Comparison of ENCODE assay signal across 16 cellular contexts in genomic region chr6:21886601-21887091, GRCh38.
DNase-seq lines count a peak whose midpoint lies in the region; ATAC-seq, FAIRE-seq and TF ChIP-seq lines count a peak whose summit lies in the region.
"Had no signal": no experiment of that assay in that cellular context is flagged by ENCODE, and none has a peak within 500 bp of the region (broad histone marks: within the 10 kb centered on the region; RNA-seq: fewer than 3 reads in every experiment).

No MANE protein-coding gene starts in this region.

- H3K9me3 ChIP-seq in RWPE2 (ENCODE audit: severe bottlenecking) (no peaks in the 10 kb centered on the region), skeletal muscle satellite cell (replicated peaks; ENCODE audit: low read length) (no peaks in the 10 kb centered on the region), pancreas (no peaks in the 10 kb centered on the region)
- H3K9me3 ChIP-seq: Caco-2 had no signal

- no peaks in the 10 kb centered on the region for H3K36me3 ChIP-seq in RWPE2 (ENCODE audit: low read depth)
- no peaks in the 10 kb centered on the region for H3K36me3 ChIP-seq in skeletal muscle satellite cell (ENCODE audit: insufficient read depth, low read length)
- no peaks in the 10 kb centered on the region for H3K36me3 ChIP-seq in pancreas

- no peak for TF ChIP-seq CTCF in RWPE2 (IDR thresholded peaks at IDR 0.05; ENCODE audit: poor library complexity, severe bottlenecking)
- TF ChIP-seq CTCF in fibroblast of pulmonary artery (IDR thresholded peaks at IDR 0.05; ENCODE audit: low read length, missing control alignments), result no peak
- TF ChIP-seq CTCF in pancreas (IDR thresholded peaks at IDR 0.05), result no peak

- WGBS in pancreas, 2 donors, result 56 to 62% methylated on average over 3 of the region's 3 CpGs

- DNase-seq in EL (peak; percentile 31), RWPE2 (ENCODE audit: low spot score) (no peak), fibroblast of pulmonary artery (ENCODE audit: low read depth) (peak; percentile 28), SIG-M5 (lab: John Stamatoyannopoulos, UW) (no peak), pancreas (no peak), DMS53 treated with DMSO at 0.1 percent for 48 hours (lab: John Stamatoyannopoulos, UW; ENCODE audit: unreplicated experiment) (no peak)
- DNase-seq: activated CD4-positive, alpha-beta T cell treated with anti-CD3 and anti-CD28 coated beads, Interleukin-2, amount 10 ng/mL, durations not matched to agents 7 days and 5 days; activated effector memory CD4-positive, alpha-beta T cell treated with Interleukin-2 at 50 U/mL for 16 hours; cerebellar nuclear complex; NCI-H526 treated with DMSO at 0.1 percent for 48 hours; occipital lobe; stimulated activated naive B cell treated with anti-CD40 and anti-IgM and Interleukin-4, amounts not matched to agents 10 μg/mL and 1 μg/mL and 100 μg/mL, for 72 hours had no signal

- H3K27ac ChIP-seq in RWPE2 (ENCODE audit: poor library complexity, severe bottlenecking), result peak overlapping the region; percentile 93
- no peak overlapping the region for H3K27ac ChIP-seq in pancreas

- peak overlapping the region; percentile 59 for H3K4me2 ChIP-seq in skeletal muscle satellite cell (ENCODE audit: low read length)

- ATAC-seq in RWPE2 (ENCODE audit: low read depth) (no peak), pancreas (no peak), esophagus mucosa (no peak)
- ATAC-seq: stimulated activated naive B cell treated with anti-CD40 and anti-IgM and Interleukin-4, amounts not matched to agents 10 μg/mL and 1 μg/mL and 100 μg/mL, for 72 hours had no signal

- H3K9ac ChIP-seq in skeletal muscle satellite cell (ENCODE audit: low read depth, low read length), result peak overlapping the region; percentile 30

- H3K4me1 ChIP-seq in RWPE2 (ENCODE audit: insufficient read depth, poor library complexity, severe bottlenecking) (peaks cover 20% of the 10 kb centered on the region), skeletal muscle satellite cell (ENCODE audit: control insufficient read depth, insufficient read depth, low read length) (peaks cover 44% of the 10 kb centered on the region), pancreas (peaks cover 0 to 12% (median 0%) of the 10 kb centered on the region in 3 donors)

- H3K4me3 ChIP-seq in RWPE2 (ENCODE audit: severe bottlenecking), result no peak overlapping the region
- H3K4me3 ChIP-seq in fibroblast of pulmonary artery (replicated peaks; ENCODE audit: low read depth, low read length), result no peak overlapping the region
- peak overlapping the region; percentile 3 for H3K4me3 ChIP-seq in skeletal muscle satellite cell (ENCODE audit: low read length)
- no peak overlapping the region for H3K4me3 ChIP-seq in pancreas

- intact Hi-C loops in pancreas (cut with DNase I), result no loop called here

- H3K27me3 ChIP-seq in RWPE2 (ENCODE audit: insufficient read depth, poor library complexity, severe bottlenecking) (no peaks in the 10 kb centered on the region), skeletal muscle satellite cell (ENCODE audit: control insufficient read depth, insufficient read depth, low read length) (no peaks in the 10 kb centered on the region), pancreas (no peaks in the 10 kb centered on the region)

- FAIRE-seq in pancreas (lab: Jason Lieb, UNC), result no peak
- FAIRE-seq: frontal cortex had no signal

Comparison
In these comparisons a context has a peak if more than half of its experiments do, and no peak if none do; other contexts are left out.
1. DNase-seq: peak in EL (single experiment) and fibroblast of pulmonary artery (single experiment); none in RWPE2 (single experiment), SIG-M5 (single experiment), pancreas (0 of 6) and DMS53 treated with DMSO at 0.1 percent for 48 hours (single experiment).